8 cellular contexts compared by ENCODE assay signal in genomic region chr12:62632521-62632920, GRCh38.
A peak's percentile ranks its signal among the peaks of the same experiment; 100 is the strongest.
DNase-seq lines count a peak whose midpoint lies in the region; ATAC-seq and TF ChIP-seq lines count a peak whose summit lies in the region.

No MANE protein-coding gene starts in this region.

- peak overlapping the region; percentile 47 to 86 (median 66) for H3K27ac ChIP-seq in esophagus squamous epithelium
- peak overlapping the region; percentile 67 for H3K27ac ChIP-seq in vagina

- H3K36me3 ChIP-seq in esophagus squamous epithelium (no peaks in the 10 kb centered on the region), vagina (no peaks in the 10 kb centered on the region)

- 19 to 43% methylated on average over 2 to 6 of the region's 17 CpGs for WGBS in esophagus squamous epithelium, 2 donors

- no peak for TF ChIP-seq CTCF in esophagus squamous epithelium (IDR thresholded peaks at IDR 0.05)
- no peak for TF ChIP-seq CTCF in vagina (IDR thresholded peaks at IDR 0.05)

- H3K9me3 ChIP-seq in T-helper 17 cell (ENCODE audit: control insufficient read depth, low read length, poor library complexity, severe bottlenecking) (no peaks in the 10 kb centered on the region), esophagus squamous epithelium (no peaks in the 10 kb centered on the region), vagina (no peaks in the 10 kb centered on the region)

- H3K36me3 Mint-ChIP-seq in T-helper 17 cell (ENCODE audit: low read depth), result peaks cover 3% of the 10 kb centered on the region

- H3K4me1 Mint-ChIP-seq in T-helper 17 cell, result peaks cover 9% of the 10 kb centered on the region

- ATAC-seq in HG02943 (IDR thresholded peaks at IDR 0.05; ENCODE audit: low read depth, unreplicated experiment) (peak; percentile 43), T-helper 17 cell (peak; percentile 42)

- no peak for TF ChIP-seq POLR2A in esophagus squamous epithelium (IDR thresholded peaks at IDR 0.05)
- TF ChIP-seq POLR2A in vagina (IDR thresholded peaks at IDR 0.05), result no peak

- H3K27me3 ChIP-seq in esophagus squamous epithelium (peaks cover 0 to 51% (median 0%) of the 10 kb centered on the region in 4 donors), vagina (no peaks in the 10 kb centered on the region)

- H3K4me3 ChIP-seq in esophagus squamous epithelium, result peak overlapping the region; percentile 41 to 69 (median 50)
- peak overlapping the region; percentile 56 to 84 for H3K4me3 ChIP-seq in vagina

- DNase-seq in stimulated activated CD8-positive, alpha-beta memory T cell treated with anti-CD3 and anti-CD28 coated beads, Interleukin-4, amount 100 ng/mL, for 24 hours (ENCODE audit: low read depth), result peak; percentile 7
- DNase-seq in stimulated activated CD8-positive, alpha-beta memory T cell treated with anti-CD3 and anti-CD28 coated beads, Interleukin-4, amount 100 ng/mL, for 48 hours, result no peak
- peak in 1 of 3 donors; percentile 14 for DNase-seq in T-helper 17 cell
- DNase-seq in esophagus squamous epithelium (lab: John Stamatoyannopoulos, UW), result no peak
- DNase-seq in myocyte (ENCODE audit: low read depth), result peak; percentile 68
- no peak for DNase-seq in vagina (ENCODE audit: extremely low spot score in 2 of 2)
- no peak for DNase-seq in NCI-H1694 treated with DMSO at 0.1 percent for 48 hours (lab: John Stamatoyannopoulos, UW)

- no peak overlapping the region for H3K27ac Mint-ChIP-seq in T-helper 17 cell

- peak overlapping the region; percentile 90 for H3K4me3 Mint-ChIP-seq in T-helper 17 cell

- peaks cover 81% of the 10 kb centered on the region for H3K27me3 Mint-ChIP-seq in T-helper 17 cell

- intact Hi-C loops in esophagus squamous epithelium (cut with DNase I), result no loop called here
- intact Hi-C loops in vagina (cut with DNase I), result loop anchor here (10.0 kb wide), 1 partner anchor 92 kb away; no protein-coding TSS in a partner anchor

- H3K4me1 ChIP-seq in esophagus squamous epithelium, result peaks cover 0 to 21% (median 15%) of the 10 kb centered on the region in 3 donors
- H3K4me1 ChIP-seq in vagina, result peaks cover 6% of the 10 kb centered on the region

Comparison
In these comparisons a context has a peak if more than half of its experiments do, and no peak if none do; other contexts are left out.
1. DNase-seq: peak in stimulated activated CD8-positive, alpha-beta memory T cell treated with anti-CD3 and anti-CD28 coated beads, Interleukin-4, amount 100 ng/mL, for 24 hours (single experiment) and myocyte (single experiment); none in stimulated activated CD8-positive, alpha-beta memory T cell treated with anti-CD3 and anti-CD28 coated beads, Interleukin-4, amount 100 ng/mL, for 48 hours (single experiment), esophagus squamous epithelium (single experiment), vagina (0 of 2) and NCI-H1694 treated with DMSO at 0.1 percent for 48 hours (single experiment).